Comparison of ENCODE assay signal across 1 cellular context in genomic region chr3:12793701-12794100, GRCh38.
TF ChIP-seq lines count a peak whose summit lies in the region.

No MANE protein-coding gene starts in this region.

TF ChIP-seq in GM23338, 12 proteins besides CTCF, POLR2A, EP300 and RAD21:
- TF ChIP-seq ZNF462 (CRISPR knock-in tag; IDR thresholded peaks at IDR 0.05) (no peak), ZNF114 (CRISPR knock-in tag; IDR thresholded peaks at IDR 0.05) (no peak), NANOG (IDR thresholded peaks at IDR 0.05; ENCODE audit: borderline replicate concordance) (no peak), JUNB (IDR thresholded peaks at IDR 0.05; ENCODE audit: unreplicated experiment) (no peak), STAT1 (IDR thresholded peaks at IDR 0.05; ENCODE audit: unreplicated experiment) (no peak)
